Comparison of ENCODE assay signal across 8 cellular contexts in genomic region chr9:108142504-108143201, GRCh38.
DNase-seq lines count a peak whose midpoint lies in the region; ATAC-seq and TF ChIP-seq lines count a peak whose summit lies in the region.

No MANE protein-coding gene starts in this region.

- no peak overlapping the region for H3K4me3 ChIP-seq in MG63
- no peak overlapping the region for H3K4me3 ChIP-seq in mesodermal cell (ENCODE audit: extremely low read depth, insufficient read depth, low read length, poor library complexity, severe bottlenecking)
- peak overlapping the region; percentile 42 for H3K4me3 ChIP-seq in thoracic aorta

- H3K27ac ChIP-seq in mesodermal cell (ENCODE audit: low read depth, low read length, severe bottlenecking), result peak overlapping the region; percentile 66
- peak overlapping the region; percentile 72 to 79 for H3K27ac ChIP-seq in thoracic aorta

- ATAC-seq in esophagus mucosa, result peak; percentile 84
- ATAC-seq in thoracic aorta (ENCODE audit: insufficient number of reproducible peaks, low FRiP score, low read depth), result peak; percentile 91
- ATAC-seq in GM19395 (IDR thresholded peaks at IDR 0.05; ENCODE audit: unreplicated experiment), result no peak
- no peak for ATAC-seq in HG02642 (IDR thresholded peaks at IDR 0.05; ENCODE audit: poor library complexity, unreplicated experiment)
- no peak for ATAC-seq in HG02678 (IDR thresholded peaks at IDR 0.05; ENCODE audit: unreplicated experiment)

- H3K9me3 ChIP-seq in MG63 (no peaks in the 10 kb centered on the region), mesodermal cell (ENCODE audit: control insufficient read depth, low read length) (no peaks in the 10 kb centered on the region), thoracic aorta (no peaks in the 10 kb centered on the region)

- H3K27me3 ChIP-seq in MG63 (no peaks in the 10 kb centered on the region), thoracic aorta (replicated peaks; ENCODE audit: insufficient read depth) (no peaks in the 10 kb centered on the region)

- peaks cover 4% of the 10 kb centered on the region for H3K4me1 ChIP-seq in mesodermal cell (ENCODE audit: control insufficient read depth, insufficient read depth, low read length, poor library complexity, severe bottlenecking)
- peaks cover 18 to 26% of the 10 kb centered on the region in 2 donors for H3K4me1 ChIP-seq in thoracic aorta (ENCODE audit: control insufficient read depth in 1 of 2, low read depth in 2 of 2)

- peak; percentile 34 for TF ChIP-seq CTCF in thoracic aorta (IDR thresholded peaks at IDR 0.05)

- WGBS in mesodermal cell (ENCODE audit: insufficient coverage in 2 of 2), 2 experiments, result 70 to 72% methylated on average over 10 of the region's 10 CpGs

- H3K36me3 ChIP-seq in MG63 (no peaks in the 10 kb centered on the region), mesodermal cell (ENCODE audit: control insufficient read depth, insufficient read depth, low read length) (no peaks in the 10 kb centered on the region), thoracic aorta (no peaks in the 10 kb centered on the region)

- DNase-seq in MG63, result peak; percentile 90
- DNase-seq in thoracic aorta (ENCODE audit: low spot score), result peak; percentile 50
- no peak for DNase-seq in NCI-H1105 (lab: John Stamatoyannopoulos, UW)

Comparison
In these comparisons a context has a peak if more than half of its experiments do, and no peak if none do; other contexts are left out.
1. ATAC-seq: peak in esophagus mucosa (single experiment) and thoracic aorta (single experiment); none in GM19395 (single experiment), HG02642 (single experiment) and HG02678 (single experiment).